In genomic region chr4:7103031-7103598, GRCh38 we compare ENCODE assay signal across 8 cellular contexts. TPM values are rescaled to one million over a fixed set of nuclear protein-coding genes. Genes with fewer than 3 reads are reported as not detected.
A peak's percentile ranks its signal among the peaks of the same experiment; 100 is the strongest.
DNase-seq lines count a peak whose midpoint lies in the region; ATAC-seq and TF ChIP-seq lines count a peak whose summit lies in the region.

No MANE protein-coding gene starts in this region.

- no peak overlapping the region for H3K56ac ChIP-seq in H9 (ENCODE audit: insufficient read length, low read depth, low read length)

- H3K27ac ChIP-seq in H9 (ENCODE audit: insufficient read length, low read depth, low read length) (no peak overlapping the region), prostate gland (peak overlapping the region; percentile 68 to 75), urinary bladder (ENCODE audit: low read depth) (peak overlapping the region; percentile 74)

- DNase-seq in GM04504 (ENCODE audit: low read depth) = peak; percentile 52
- peak; percentile 90 for DNase-seq in H9
- peak; percentile 79 for DNase-seq in MG63
- peak; percentile 78 for DNase-seq in SW480 (ENCODE audit: low spot score)
- DNase-seq in adipocyte (ENCODE audit: low read depth) = peak; percentile 89
- DNase-seq in left ventricle myocardium superior = peak; percentile 96
- peak; percentile 86 for DNase-seq in prostate gland (ENCODE audit: low spot score)

- H4K8ac ChIP-seq in H9 (replicated peaks; ENCODE audit: insufficient read length, low read depth, low read length) = no peak overlapping the region

- peak; percentile 60 for TF ChIP-seq POLR2A in prostate gland (IDR thresholded peaks at IDR 0.05)

- no peak overlapping the region for H3K4ac ChIP-seq in H9 (ENCODE audit: low read depth, low read length)

- H3K4me3 ChIP-seq in MG63 = peak overlapping the region; percentile 55
- peak overlapping the region; percentile 85 for H3K4me3 ChIP-seq in adipocyte (ENCODE audit: low read length)
- peak overlapping the region; percentile 42 to 47 for H3K4me3 ChIP-seq in prostate gland
- peak overlapping the region; percentile 48 for H3K4me3 ChIP-seq in urinary bladder (ENCODE audit: low read depth, low read length)

- intact Hi-C loops in left ventricle myocardium superior (cut with micrococcal nuclease) = no loop called here
- intact Hi-C loops in prostate gland (cut with DNase I) = loop anchor here (1.0 to 10.0 kb wide), 2 partner anchors 35 to 192 kb away; partner anchors contain the start of gene GRPEL1

- H3K79me2 ChIP-seq in H9 (ENCODE audit: insufficient read depth, low read length) = no peaks in the 10 kb centered on the region

- peak overlapping the region; percentile 79 to 91 for H3K4me3 Mint-ChIP-seq in H9

- H3K18ac ChIP-seq in H9 (ENCODE audit: insufficient read length, low read depth, low read length) = no peak overlapping the region

- H2BK15ac ChIP-seq in H9 (ENCODE audit: low read depth, low read length) = no peak overlapping the region

- peak overlapping the region; percentile 85 for H2AFZ ChIP-seq in H9 (ENCODE audit: low read length)

- TF ChIP-seq CTCF in H9 (conservative IDR thresholded peaks at IDR 0.05) (no peak), prostate gland (IDR thresholded peaks at IDR 0.05) (no peak)

- peaks cover 2% of the 10 kb centered on the region; the same call in 1 of the 2 replicates for H3K4me1 ChIP-seq in H9 (ENCODE audit: insufficient read depth, low read length)
- H3K4me1 ChIP-seq in adipocyte (ENCODE audit: control insufficient read depth, insufficient read depth, low read length) = peaks cover 19% of the 10 kb centered on the region
- peaks cover 2% of the 10 kb centered on the region for H3K4me1 ChIP-seq in prostate gland (replicated peaks)
- H3K4me1 ChIP-seq in urinary bladder (ENCODE audit: insufficient read depth) = no peaks in the 10 kb centered on the region

- peak; percentile 95 for ATAC-seq in left ventricle myocardium superior

- peak overlapping the region; percentile 82 for H3K4me2 ChIP-seq in H9 (ENCODE audit: insufficient read depth, insufficient read length, low read length)

- H3K36me3 ChIP-seq in MG63 (no peaks in the 10 kb centered on the region), adipocyte (ENCODE audit: control insufficient read depth, insufficient read depth, low read length, severe bottlenecking) (no peaks in the 10 kb centered on the region), prostate gland (no peaks in the 10 kb centered on the region), urinary bladder (ENCODE audit: insufficient read depth) (no peaks in the 10 kb centered on the region)

- no peak overlapping the region for H2BK20ac ChIP-seq in H9 (ENCODE audit: low read depth, low read length, poor library complexity, severe bottlenecking)

- H3K14ac ChIP-seq in H9 (ENCODE audit: insufficient read depth, low read length) = no peak overlapping the region

- no peak overlapping the region for H3T11ph ChIP-seq in H9 (ENCODE audit: low read length)

- H4K5ac ChIP-seq in H9 (ENCODE audit: insufficient read length, low read depth, low read length) = no peak overlapping the region

- no peak overlapping the region for H4K91ac ChIP-seq in H9 (ENCODE audit: insufficient read length, low read depth, low read length)

- peaks cover 9 to 17% of the 10 kb centered on the region in 2 experiments for H3K4me1 Mint-ChIP-seq in H9

- no peaks in the 10 kb centered on the region for H3K36me3 Mint-ChIP-seq in H9 (ENCODE audit: insufficient read depth in 1 of 3, low read depth in 3 of 3)

- H3K27ac Mint-ChIP-seq in H9 = no peak overlapping the region

- H2BK120ac ChIP-seq in H9 (ENCODE audit: low read depth, low read length, poor library complexity, severe bottlenecking) = no peak overlapping the region

- H3K79me1 ChIP-seq in H9 (ENCODE audit: insufficient read depth, low read depth, low read length, poor library complexity, severe bottlenecking) = no peaks in the 10 kb centered on the region

- no peak overlapping the region for H2AK5ac ChIP-seq in H9 (ENCODE audit: insufficient read length, low read length)

- H3K9me3 Mint-ChIP-seq in H9 = no peaks in the 10 kb centered on the region

- no CpG with 5 or more reads among the region's 34 CpGs for WGBS in H9 (ENCODE audit: extremely low coverage, insufficient read length, low lambda C conversion rate)
- WGBS in prostate gland = under 1% methylated on average over 27 of the region's 34 CpGs
- 2% methylated on average over 34 of the region's 34 CpGs for WGBS in urinary bladder

- H3K9me3 ChIP-seq in H9 (ENCODE audit: control insufficient read depth, low read depth, low read length) = no peaks in the 10 kb centered on the region
- H3K9me3 ChIP-seq in MG63 = no peaks in the 10 kb centered on the region
- no peaks in the 10 kb centered on the region for H3K9me3 ChIP-seq in adipocyte (ENCODE audit: control insufficient read depth, low read length)
- H3K9me3 ChIP-seq in prostate gland = no peaks in the 10 kb centered on the region

- H3K23ac ChIP-seq in H9 (ENCODE audit: insufficient read length, low read depth, low read length) = no peak overlapping the region

- H3K27me3 Mint-ChIP-seq in H9 (ENCODE audit: low read depth) = peaks cover 72% of the 10 kb centered on the region

- no peak overlapping the region for H2BK12ac ChIP-seq in H9 (ENCODE audit: insufficient read length, low read depth, low read length)

- H3K9ac ChIP-seq in H9 (ENCODE audit: extremely low read depth, insufficient read length, low read length) (no peak overlapping the region), adipocyte (ENCODE audit: low read length) (peak overlapping the region; percentile 88)

- H3K23me2 ChIP-seq in H9 (ENCODE audit: insufficient read length, low read depth, low read length, poor library complexity, severe bottlenecking) = peaks cover 10% of the 10 kb centered on the region

- no peaks in the 10 kb centered on the region for H4K20me1 ChIP-seq in H9 (ENCODE audit: control insufficient read depth, insufficient read depth, insufficient read length)

- H3K27me3 ChIP-seq in H9 (ENCODE audit: insufficient read depth, low read length) = no peaks in the 10 kb centered on the region; the same call in 1 of the 2 replicates
- H3K27me3 ChIP-seq in MG63 = no peaks in the 10 kb centered on the region
- H3K27me3 ChIP-seq in adipocyte (replicated peaks; ENCODE audit: control insufficient read depth, insufficient read depth, low read length) = no peaks in the 10 kb centered on the region
- H3K27me3 ChIP-seq in prostate gland (replicated peaks; ENCODE audit: insufficient read depth) = no peaks in the 10 kb centered on the region

- no peak overlapping the region for H2BK5ac ChIP-seq in H9 (ENCODE audit: insufficient read length, low read length)

RNA-seq across cellular contexts. Expression of gene GRPEL1, which starts 35.3 kb away (rescaled TPM):
- total RNA-seq in H9 (2021) (40.7 and 41.3 TPM in 2 replicates), left ventricle myocardium superior (62.7 TPM), prostate gland (10 to 100 TPM; 12.8 to 25.6 TPM), urinary bladder (15.9 TPM)
- 26.2 and 32.6 TPM in 2 replicates for total RNA-seq in MG63 (2014; rRNA removed; shearing (Covaris generic); ENCODE audit: low replicate concordance)
- 27.7 TPM for polyA plus RNA-seq in urinary bladder

RNA-seq across cellular contexts. Expression of gene TADA2B, which starts 59.9 kb away (rescaled TPM):
- total RNA-seq in H9 (2021) = 14.0 and 17.0 TPM in 2 replicates
- total RNA-seq in MG63 (2014; rRNA removed; shearing (Covaris generic); ENCODE audit: low replicate concordance) = 5.7 and 7.6 TPM in 2 replicates
- 34.6 TPM for total RNA-seq in left ventricle myocardium superior
- total RNA-seq in prostate gland = 10 to 100 TPM; 34.5 to 41.2 TPM
- 12.7 TPM for total RNA-seq in urinary bladder
- polyA plus RNA-seq in urinary bladder = 23.5 TPM
